In genomic region chr14:103524002-103524785, GRCh38 we compare ENCODE assay signal across 2 cellular contexts.
TF ChIP-seq lines count a peak whose summit lies in the region.

No MANE protein-coding gene starts in this region.

TF ChIP-seq in GM23338, 12 proteins besides CTCF, POLR2A, EP300 and RAD21 (continued from another document):
- TF ChIP-seq ZNF462 (CRISPR knock-in tag; IDR thresholded peaks at IDR 0.05) = no peak
- TF ChIP-seq EZH2phosphoT487 (IDR thresholded peaks at IDR 0.05; ENCODE audit: unreplicated experiment) = no peak
- TF ChIP-seq CREB1 (CRISPR knock-in tag; IDR thresholded peaks at IDR 0.05; ENCODE audit: low read depth) = no peak
- no peak for TF ChIP-seq ZNF114 (CRISPR knock-in tag; IDR thresholded peaks at IDR 0.05)
- TF ChIP-seq ZNF331 (CRISPR knock-in tag; IDR thresholded peaks at IDR 0.05; ENCODE audit: low read depth) = no peak
- no peak for TF ChIP-seq EZH2 (IDR thresholded peaks at IDR 0.05; ENCODE audit: low read depth, unreplicated experiment)
- no peak for TF ChIP-seq ETS1 (IDR thresholded peaks at IDR 0.05)
- no peak for TF ChIP-seq REST (IDR thresholded peaks at IDR 0.05; ENCODE audit: unreplicated experiment)

TF ChIP-seq in neural cell, 6 proteins besides CTCF, POLR2A, EP300 and RAD21 (continued from another document):
- no peak for TF ChIP-seq REST (IDR thresholded peaks at IDR 0.05; ENCODE audit: borderline replicate concordance)
- TF ChIP-seq MXI1 (conservative IDR thresholded peaks at IDR 0.05; ENCODE audit: poor library complexity, severe bottlenecking) = no peak
- TF ChIP-seq SMC3 (conservative IDR thresholded peaks at IDR 0.05; ENCODE audit: poor library complexity) = no peak
TF ChIP-seq in neural cell: peak in this region for 0.
